21 cellular contexts compared by ENCODE assay signal in genomic region chr17:15307686-15308085, GRCh38. TPM values are rescaled to one million over a fixed set of nuclear protein-coding genes. Genes with fewer than 3 reads are reported as not detected.
DNase-seq lines count a peak whose midpoint lies in the region; ATAC-seq and TF ChIP-seq lines count a peak whose summit lies in the region.
"Had no signal": no experiment of that assay in that cellular context is flagged by ENCODE, and none has a peak within 500 bp of the region (broad histone marks: within the 10 kb centered on the region; RNA-seq: fewer than 3 reads in every experiment).

No MANE protein-coding gene starts in this region.

- no peak overlapping the region for H3K56ac ChIP-seq in IMR-90 (ENCODE audit: extremely low read depth, insufficient read depth, low read length)

- 0 out of 2 replicates have a peak overlapping the region, but pooled peaks have one; percentile 2 for H4K91ac ChIP-seq in IMR-90 (ENCODE audit: insufficient read depth, low read depth, low read length)

- TF ChIP-seq POLR2A in IMR-90 (IDR thresholded peaks at IDR 0.05; ENCODE audit: low read depth, low read length): no peak
- TF ChIP-seq POLR2A in gastrocnemius medialis (IDR thresholded peaks at IDR 0.05): no peak

- no peak overlapping the region for H2BK5ac ChIP-seq in IMR-90 (ENCODE audit: low read depth, low read length, poor library complexity, severe bottlenecking)

- TF ChIP-seq RAD21 in IMR-90 (IDR thresholded peaks at IDR 0.05; ENCODE audit: low read length): no peak

- no peaks in the 10 kb centered on the region for H3K36me3 Mint-ChIP-seq in mesothelial cell of epicardium
- H3K36me3 Mint-ChIP-seq in activated CD4-positive, alpha-beta memory T cell treated with anti-CD3 and anti-CD28 coated beads, Interleukin-2, amount 10 ng/mL, durations not matched to agents 7 days and 5 days (ENCODE audit: low read depth): no peaks in the 10 kb centered on the region

- H3K23ac ChIP-seq in IMR-90 (ENCODE audit: low read depth, low read length): no peak overlapping the region

- H3K9me3 Mint-ChIP-seq in mesothelial cell of epicardium: no peaks in the 10 kb centered on the region
- no peaks in the 10 kb centered on the region for H3K9me3 Mint-ChIP-seq in activated CD4-positive, alpha-beta memory T cell treated with anti-CD3 and anti-CD28 coated beads, Interleukin-2, amount 10 ng/mL, durations not matched to agents 7 days and 5 days

- no peaks in the 10 kb centered on the region for H3K27me3 Mint-ChIP-seq in mesothelial cell of epicardium (ENCODE audit: low read depth)
- no peaks in the 10 kb centered on the region for H3K27me3 Mint-ChIP-seq in activated CD4-positive, alpha-beta memory T cell treated with anti-CD3 and anti-CD28 coated beads, Interleukin-2, amount 10 ng/mL, durations not matched to agents 7 days and 5 days

- ATAC-seq in IMR-90 (ENCODE audit: low read depth) (peak; percentile 79), gastrocnemius medialis (peak; percentile 95 to 97), HG02759 (IDR thresholded peaks at IDR 0.05; ENCODE audit: unreplicated experiment) (no peak)
- ATAC-seq: A549, HepG2 had no signal

- no peaks in the 10 kb centered on the region for H4K20me1 ChIP-seq in IMR-90 (ENCODE audit: insufficient read depth, low read length)

- in situ Hi-C loops in IMR-90 (cut with MboI; ENCODE audit: low sequenced_read_pairs): no loop called here
- in situ Hi-C loops in gastrocnemius medialis (cut with MboI; ENCODE audit: low sequenced_read_pairs in 4 of 4): no loop called here

- DNase-seq in IMR-90: peak; percentile 89
- peak; percentile 78 for DNase-seq in fibroblast of villous mesenchyme (ENCODE audit: low read depth)
- DNase-seq in mesothelial cell of epicardium (ENCODE audit: low spot score in 2 of 2, unreplicated experiment in 2 of 2): no peak
- peak in 1 of 2 donors; percentile 71 for DNase-seq in gastrocnemius medialis
- DNase-seq in NCI-H187 treated with DMSO at 0.1 percent for 48 hours (lab: John Stamatoyannopoulos, UW): no peak
- DNase-seq in NAMALWA (ENCODE audit: low spot score): no peak
- no peak for DNase-seq in activated CD4-positive, alpha-beta memory T cell treated with anti-CD3 and anti-CD28 coated beads, Interleukin-2, amount 10 ng/mL, durations not matched to agents 7 days and 5 days
- DNase-seq: Caco-2, DMS153, EL, GOT3, NCI-H1048, NCI-H1436 treated with DMSO at 0.1 percent for 48 hours, NCI-H2081, NCI-H2227 treated with DMSO at 0.1 percent for 48 hours, NCI-H524 had no signal

- no peaks in the 10 kb centered on the region for H3K79me1 ChIP-seq in IMR-90 (ENCODE audit: low read depth in 1 of 2, low read length in 2 of 2)

- H2AK9ac ChIP-seq in IMR-90 (replicated peaks; ENCODE audit: low read depth, low read length, poor library complexity): no peak overlapping the region

- peaks cover 13% of the 10 kb centered on the region for H3K9me1 ChIP-seq in IMR-90 (ENCODE audit: insufficient read depth, low read length)

- no peak overlapping the region for H3K4me3 ChIP-seq in IMR-90 (ENCODE audit: insufficient read depth, low read depth, low read length)
- H3K4me3 ChIP-seq in fibroblast of villous mesenchyme (ENCODE audit: low read depth, low read length): no peak overlapping the region
- no peak overlapping the region for H3K4me3 ChIP-seq in gastrocnemius medialis
- H3K4me3 ChIP-seq: A549 had no signal

- no peak overlapping the region for H3K9ac ChIP-seq in IMR-90 (ENCODE audit: low read depth, low read length)
- H3K9ac ChIP-seq: KMS-11 had no signal

- POLR2A ChIA-PET in IMR-90 (lab: Charles Lee; ENCODE audit: unreplicated experiment): no interaction called here
- POLR2A ChIA-PET in activated CD4-positive, alpha-beta memory T cell treated with anti-CD3 and anti-CD28 coated beads, Interleukin-2, amount 10 ng/mL, durations not matched to agents 7 days and 5 days (lab: Charles Lee): no interaction called here

- peaks cover 8% of the 10 kb centered on the region for H3K27me3 ChIP-seq in IMR-90 (ENCODE audit: control insufficient read depth, insufficient read depth, low read length)
- no peaks in the 10 kb centered on the region for H3K27me3 ChIP-seq in gastrocnemius medialis

- no peak overlapping the region for H3K4me3 Mint-ChIP-seq in mesothelial cell of epicardium
- H3K4me3 Mint-ChIP-seq in activated CD4-positive, alpha-beta memory T cell treated with anti-CD3 and anti-CD28 coated beads, Interleukin-2, amount 10 ng/mL, durations not matched to agents 7 days and 5 days: no peak overlapping the region

- H3K36me3 ChIP-seq in IMR-90 (ENCODE audit: control insufficient read depth, insufficient read depth, low read length) (no peaks in the 10 kb centered on the region), gastrocnemius medialis (no peaks in the 10 kb centered on the region)

- H4K8ac ChIP-seq in IMR-90 (ENCODE audit: low read depth in 2 of 2, low read length in 2 of 2): no peak overlapping the region

- CTCF ChIA-PET in IMR-90 (lab: Yijun Ruan, JAX): no interaction called here
- CTCF ChIA-PET in activated CD4-positive, alpha-beta memory T cell treated with anti-CD3 and anti-CD28 coated beads, Interleukin-2, amount 10 ng/mL, durations not matched to agents 7 days and 5 days (lab: Charles Lee): no interaction called here

- H3K4me1 Mint-ChIP-seq in mesothelial cell of epicardium: peaks cover 41% of the 10 kb centered on the region
- no peaks in the 10 kb centered on the region for H3K4me1 Mint-ChIP-seq in activated CD4-positive, alpha-beta memory T cell treated with anti-CD3 and anti-CD28 coated beads, Interleukin-2, amount 10 ng/mL, durations not matched to agents 7 days and 5 days

- intact Hi-C loops in IMR-90 (cut with micrococcal nuclease): loop anchor here (1.0 kb wide), 1 partner anchor 45 kb away; no protein-coding TSS in a partner anchor
- intact Hi-C loops in gastrocnemius medialis (cut with DNase I; ENCODE audit: low total_unique reads): loop anchor here (2.0 kb wide), 1 partner anchor 45 kb away; no protein-coding TSS in a partner anchor

- peak overlapping the region; percentile 83 for H3K4ac ChIP-seq in IMR-90 (ENCODE audit: low read depth, low read length)

- no peak overlapping the region for H4K5ac ChIP-seq in IMR-90 (ENCODE audit: low read depth, low read length)

- no peak overlapping the region for H2AFZ ChIP-seq in IMR-90 (replicated peaks; ENCODE audit: low read length, poor library complexity)

- peak overlapping the region; percentile 18 for H3K4me2 ChIP-seq in IMR-90 (ENCODE audit: low read depth, low read length)
- H3K4me2 ChIP-seq: A549, KMS-11 had no signal

- peaks cover 20% of the 10 kb centered on the region for H3K4me1 ChIP-seq in IMR-90 (ENCODE audit: control insufficient read depth, insufficient read depth, low read length)
- H3K4me1 ChIP-seq in gastrocnemius medialis: peaks cover 25 to 29% of the 10 kb centered on the region in 2 donors
- H3K4me1 ChIP-seq: Caco-2 had no signal

- H3K27ac ChIP-seq in IMR-90 (ENCODE audit: insufficient read depth, low read length) (peak overlapping the region; percentile 20; the same call in 1 of the 2 replicates), gastrocnemius medialis (peak overlapping the region in 2 of 4 donors; percentile 17 to 73)
- H3K27ac ChIP-seq: A549, KMS-11 had no signal

- H3K14ac ChIP-seq in IMR-90 (replicated peaks; ENCODE audit: low read depth, low read length): no peak overlapping the region

- H2AK5ac ChIP-seq in IMR-90 (ENCODE audit: low read depth, low read length): 0 out of 2 replicates have a peak overlapping the region, but pooled peaks have one; percentile 94

- H3K18ac ChIP-seq in IMR-90 (ENCODE audit: low read depth, low read length): no peak overlapping the region

- peak overlapping the region; percentile 78; the same call in 1 of the 2 replicates for H2BK20ac ChIP-seq in IMR-90 (ENCODE audit: low read depth, low read length)

- dilution Hi-C loops in IMR-90 (cut with HindIII; ENCODE audit: low sequenced_read_pairs, unreplicated experiment): no loop called here

- BruUV-seq in IMR-90 (replicated peaks; lab: Mats Ljungman, UMichigan): no TSS peak

- 0 out of 3 replicates have a peak overlapping the region, but pooled peaks have one; percentile 66 for H2BK15ac ChIP-seq in IMR-90 (ENCODE audit: low read depth, low read length)

- peak overlapping the region; percentile 95 for H3K27ac Mint-ChIP-seq in mesothelial cell of epicardium
- no peak overlapping the region for H3K27ac Mint-ChIP-seq in activated CD4-positive, alpha-beta memory T cell treated with anti-CD3 and anti-CD28 coated beads, Interleukin-2, amount 10 ng/mL, durations not matched to agents 7 days and 5 days

- H3K9me3 ChIP-seq in IMR-90 (ENCODE audit: control insufficient read depth, insufficient read depth, low read length): no peaks in the 10 kb centered on the region; the same call in 1 of the 2 replicates
- H3K9me3 ChIP-seq in gastrocnemius medialis: no peaks in the 10 kb centered on the region
- H3K9me3 ChIP-seq: A549, Caco-2 had no signal

- TF ChIP-seq CTCF in IMR-90 (conservative IDR thresholded peaks at IDR 0.05; ENCODE audit: low read depth, low read length): no peak
- no peak for TF ChIP-seq CTCF in fibroblast of villous mesenchyme (IDR thresholded peaks at IDR 0.05; ENCODE audit: insufficient read depth, low read depth, low read length)
- TF ChIP-seq CTCF in mesothelial cell of epicardium (IDR thresholded peaks at IDR 0.05; ENCODE audit: unreplicated experiment): no peak
- TF ChIP-seq CTCF in gastrocnemius medialis (IDR thresholded peaks at IDR 0.05 in 4 of 5, conservative IDR thresholded peaks at IDR 0.05 in 1 of 5): no peak

- WGBS in IMR-90 (ENCODE audit: extremely low coverage in 2 of 2, insufficient read length in 1 of 2), 2 experiments: 20% methylated on average over 1 of the region's 6 CpGs; no CpG with 5 or more reads in 1 of the 2 experiments

- peak overlapping the region; percentile 84 for H2BK120ac ChIP-seq in IMR-90 (ENCODE audit: low read depth, low read length)

RNA-seq across cellular contexts. Expression of gene TEKT3, which starts 33.7 kb away (rescaled TPM):
- not detected in 2 replicates for total RNA-seq in IMR-90 (2012; rRNA removed)
- polyA plus RNA-seq in IMR-90 (2012; rRNA removed): 0.15 and 0.59 TPM in 2 replicates
- 0.20 and 0.47 TPM in 2 replicates for polyA plus RNA-seq in IMR-90 (2012; cell fraction: cytosol; rRNA removed)
- 0.96 and 1.4 TPM in 2 replicates for polyA plus RNA-seq in IMR-90 (2012; cell fraction: nucleus; rRNA removed; ENCODE audit: low replicate concordance)
- not detected in 2 replicates for total RNA-seq in fibroblast of villous mesenchyme
- 2.4 to 3.8 TPM (median 3.3 TPM) in 3 replicates for total RNA-seq in mesothelial cell of epicardium
- not detected for total RNA-seq in gastrocnemius medialis
- total RNA-seq in activated CD4-positive, alpha-beta memory T cell treated with anti-CD3 and anti-CD28 coated beads, Interleukin-2, amount 10 ng/mL, durations not matched to agents 7 days and 5 days: under 1 TPM in 1 of 2 experiments, not detected in 1; 0.25 TPM
- total RNA-seq: M059J had no signal

RNA-seq across cellular contexts. Expression of gene PMP22, which starts 42.6 kb away (rescaled TPM):
- total RNA-seq in IMR-90 (2012; rRNA removed) (33.5 and 39.2 TPM in 2 replicates), fibroblast of villous mesenchyme (23.2 and 38.0 TPM in 2 replicates), mesothelial cell of epicardium (49.4 to 52.5 TPM (median 50.4 TPM) in 3 replicates), gastrocnemius medialis (100 to 1,000 TPM in 1 of 4 donors, 10 to 100 TPM in 3; 75.5 to 227 (median 83.2) TPM)
- 72.8 and 79.3 TPM in 2 replicates for polyA plus RNA-seq in IMR-90 (2012; rRNA removed)
- polyA plus RNA-seq in IMR-90 (2012; cell fraction: cytosol; rRNA removed): 40.7 and 76.8 TPM in 2 replicates
- 20.7 and 30.4 TPM in 2 replicates for polyA plus RNA-seq in IMR-90 (2012; cell fraction: nucleus; rRNA removed; ENCODE audit: low replicate concordance)
- not detected for total RNA-seq in activated CD4-positive, alpha-beta memory T cell treated with anti-CD3 and anti-CD28 coated beads, Interleukin-2, amount 10 ng/mL, durations not matched to agents 7 days and 5 days

Comparison
In these comparisons a context has a peak if more than half of its experiments do, and no peak if none do; other contexts are left out.
1. DNase-seq: peak in IMR-90 (single experiment) and fibroblast of villous mesenchyme (single experiment); none in mesothelial cell of epicardium (0 of 2), NCI-H187 treated with DMSO at 0.1 percent for 48 hours (single experiment), NAMALWA (single experiment) and activated CD4-positive, alpha-beta memory T cell treated with anti-CD3 and anti-CD28 coated beads, Interleukin-2, amount 10 ng/mL, durations not matched to agents 7 days and 5 days (single experiment).
2. RNA of gene PMP22, which starts 42.6 kb away (total RNA-seq): 75.5 to 227 TPM in gastrocnemius medialis, 49.4 to 52.5 TPM in mesothelial cell of epicardium, 23.2 to 38.0 TPM in fibroblast of villous mesenchyme and 33.5 to 39.2 TPM in IMR-90; not detected in activated CD4-positive, alpha-beta memory T cell treated with anti-CD3 and anti-CD28 coated beads, Interleukin-2, amount 10 ng/mL, durations not matched to agents 7 days and 5 days; every median in the first group is over 10 times any median in the second.